10 cellular contexts compared by ENCODE assay signal in the genomic region with DNA sequence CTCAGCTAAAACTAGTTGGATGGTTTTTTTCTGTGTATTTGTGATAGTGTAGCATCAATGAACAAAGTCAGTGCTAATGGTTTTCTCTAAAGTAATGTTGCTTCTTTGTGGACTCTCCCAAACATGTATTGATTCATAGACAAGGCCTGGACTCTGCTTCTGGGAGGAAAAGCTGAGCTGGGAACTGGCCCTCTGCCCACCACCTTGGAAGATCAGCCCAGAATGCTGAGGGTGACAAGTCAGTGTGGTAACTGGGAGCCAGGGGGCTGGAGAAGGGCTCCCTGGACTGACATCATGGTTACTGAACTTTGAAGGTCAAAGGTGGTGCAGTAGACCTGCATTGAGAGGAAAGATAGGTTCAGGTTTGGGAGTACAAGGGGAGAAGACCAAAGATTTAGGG.
DNase-seq lines count a peak whose midpoint lies in the region; ATAC-seq and TF ChIP-seq lines count a peak whose summit lies in the region.
"Had no signal": no experiment of that assay in that cellular context is flagged by ENCODE, and none has a peak within 500 bp of the region (broad histone marks: within the 10 kb centered on the region; RNA-seq: fewer than 3 reads in every experiment).

No MANE protein-coding gene starts in this region.

- H3K27ac ChIP-seq in stomach smooth muscle (ENCODE audit: low read length) = no peak overlapping the region
- H3K27ac ChIP-seq: KMS-11 had no signal

- H3K4me1 ChIP-seq in stomach smooth muscle (ENCODE audit: control insufficient read depth, insufficient read depth, low read length) = peaks cover 20% of the 10 kb centered on the region

- in situ Hi-C loops in astrocyte of the spinal cord (cut with HindIII; ENCODE audit: low sequenced_read_pairs) = no loop called here

- no peaks in the 10 kb centered on the region for H3K9me3 ChIP-seq in stomach smooth muscle (ENCODE audit: control insufficient read depth in 2 of 2, low read length in 2 of 2)

- H3K27me3 ChIP-seq in stomach smooth muscle (ENCODE audit: control insufficient read depth in 1 of 2, insufficient read depth in 2 of 2, low read length in 2 of 2) = no peaks in the 10 kb centered on the region

- no peak for TF ChIP-seq CTCF in astrocyte of the spinal cord (IDR thresholded peaks at IDR 0.05; ENCODE audit: low read depth, low read length)

- H3K9ac ChIP-seq in stomach smooth muscle (ENCODE audit: low read length in 2 of 2) = peak overlapping the region; percentile 47 to 84
- H3K9ac ChIP-seq: KMS-11 had no signal

- peak; percentile 17 for DNase-seq in HCEC 1CT
- DNase-seq in astrocyte of the spinal cord (ENCODE audit: low read depth, low spot score) = peak; percentile 55
- peak; percentile 58 for DNase-seq in kidney tubule cell (ENCODE audit: low spot score)
- no peak for DNase-seq in stimulated activated CD4-positive, alpha-beta T cell treated with anti-CD3 and anti-CD28 coated beads, Interleukin-4, amount 100 ng/mL, for 24 hours
- no peak for DNase-seq in globus pallidus (ENCODE audit: low spot score)
- DNase-seq: NCI-H524; stimulated activated naive CD4-positive, alpha-beta T cell had no signal

- no peaks in the 10 kb centered on the region for H3K36me3 ChIP-seq in stomach smooth muscle (ENCODE audit: control insufficient read depth in 2 of 2, insufficient read depth in 2 of 2, low read length in 2 of 2)

- no peak for ATAC-seq in HG02840 (IDR thresholded peaks at IDR 0.05; ENCODE audit: low FRiP score, unreplicated experiment)

- H3K4me3 ChIP-seq in astrocyte of the spinal cord (ENCODE audit: low read depth, low read length) = no peak overlapping the region
- peak overlapping the region in 1 of 2 donors; percentile 90 for H3K4me3 ChIP-seq in stomach smooth muscle (ENCODE audit: low read length in 2 of 2)

Comparison
In these comparisons a context has a peak if more than half of its experiments do, and no peak if none do; other contexts are left out.
1. DNase-seq: peak in HCEC 1CT (single experiment), astrocyte of the spinal cord (single experiment) and kidney tubule cell (single experiment); none in stimulated activated CD4-positive, alpha-beta T cell treated with anti-CD3 and anti-CD28 coated beads, Interleukin-4, amount 100 ng/mL, for 24 hours (single experiment) and globus pallidus (single experiment).